ENCODE assay signal across 21 cellular contexts in the genomic region with DNA sequence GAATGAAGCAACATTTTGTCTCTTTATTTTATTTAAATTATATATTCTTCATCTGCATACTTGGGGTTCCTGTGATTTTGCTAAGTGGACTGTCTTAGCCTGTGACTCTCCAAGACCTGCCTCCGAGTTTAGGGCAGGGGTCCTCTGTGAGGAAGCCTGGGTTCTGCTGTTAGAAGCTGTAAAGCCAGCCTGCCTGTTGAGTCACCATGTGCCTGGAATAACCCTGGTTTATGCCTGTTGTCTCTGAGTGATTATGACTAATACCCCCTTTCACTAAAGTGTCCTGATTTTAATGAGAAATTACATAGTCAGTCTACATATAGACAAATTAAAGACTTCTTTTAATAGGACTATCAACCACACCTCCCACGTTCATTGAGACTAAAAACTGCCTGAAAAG.
DNase-seq lines count a peak whose midpoint lies in the region; ATAC-seq and TF ChIP-seq lines count a peak whose summit lies in the region.
"Had no signal": no experiment of that assay in that cellular context is flagged by ENCODE, and none has a peak within 500 bp of the region (broad histone marks: within the 10 kb centered on the region; RNA-seq: fewer than 3 reads in every experiment).

No MANE protein-coding gene starts in this region.

- POLR2A ChIA-PET in SK-N-SH (lab: Yijun Ruan, JAX): no interaction called here
- POLR2A ChIA-PET in RWPE1 (lab: Yijun Ruan, JAX; ENCODE audit: low non-redundant PET): no interaction called here

- TF ChIP-seq CTCF in SK-N-SH (IDR thresholded peaks at IDR 0.05): no peak
- no peak for TF ChIP-seq CTCF in RWPE1 (conservative IDR thresholded peaks at IDR 0.05; ENCODE audit: low read depth)

- no peak for ATAC-seq in SK-N-SH treated with all-trans-retinoic acid at 6 μM for 48 hours

- H2AK5ac ChIP-seq in trophoblast cell (ENCODE audit: low read length): no peak overlapping the region

- no peak overlapping the region for H3K14ac ChIP-seq in trophoblast cell (ENCODE audit: low read length)

- H4K91ac ChIP-seq in trophoblast cell (ENCODE audit: low read depth, low read length): no peak overlapping the region

- H2BK120ac ChIP-seq in trophoblast cell (ENCODE audit: insufficient read depth, low read length, poor library complexity): no peak overlapping the region

- no peak overlapping the region for H2BK12ac ChIP-seq in trophoblast cell (ENCODE audit: low read length)

- no peak for DNase-seq in SK-N-SH
- DNase-seq in astrocyte of the hippocampus (ENCODE audit: low read depth, low spot score): peak; percentile 32
- peak; percentile 6 for DNase-seq in kidney tubule cell (ENCODE audit: low spot score)
- no peak for DNase-seq in caudate nucleus (lab: John Stamatoyannopoulos, UW)
- DNase-seq in RWPE1 (ENCODE audit: low spot score): no peak
- DNase-seq in trophoblast cell: no peak
- DNase-seq in substantia nigra (lab: John Stamatoyannopoulos, UW): no peak
- DNase-seq: activated CD4-positive, alpha-beta memory T cell treated with anti-CD3 and anti-CD28 coated beads for 36 hours; activated naive CD8-positive, alpha-beta T cell treated with anti-CD3 and anti-CD28 coated beads, Interleukin-2, amount 10 ng/mL, durations not matched to agents 7 days and 5 days; Caco-2; DND-41; effector memory CD4-positive, alpha-beta T cell; glutamatergic neuron; NCI-H1694 treated with DMSO at 0.1 percent for 48 hours; NCI-H69; nephron progenitor cell; T-helper 9 cell had no signal

- no peak overlapping the region for H4K12ac ChIP-seq in trophoblast cell (ENCODE audit: low read depth, low read length)

- no peaks in the 10 kb centered on the region for H3K79me1 ChIP-seq in trophoblast cell (ENCODE audit: low read length)

- no peaks in the 10 kb centered on the region for H3K79me2 ChIP-seq in SK-N-SH (ENCODE audit: insufficient read depth)
- H3K79me2 ChIP-seq in trophoblast cell (ENCODE audit: control insufficient read depth, insufficient read depth, low read length, poor library complexity): no peaks in the 10 kb centered on the region

- H3K23ac ChIP-seq in trophoblast cell (ENCODE audit: low read length): no peak overlapping the region

- H3F3A ChIP-seq in SK-N-SH (replicated peaks; ENCODE audit: insufficient read depth): peaks cover 4% of the 10 kb centered on the region

- no peaks in the 10 kb centered on the region for H3K27me3 ChIP-seq in SK-N-SH (ENCODE audit: insufficient read depth)
- no peaks in the 10 kb centered on the region for H3K27me3 ChIP-seq in trophoblast cell (ENCODE audit: insufficient read depth, low read length)

- H3K9ac ChIP-seq in SK-N-SH (no peak overlapping the region), trophoblast cell (ENCODE audit: low read length) (no peak overlapping the region)
- H3K9ac ChIP-seq: KMS-11 had no signal

- 47% methylated on average over 2 of the region's 2 CpGs for WGBS in SK-N-SH (ENCODE audit: low lambda C conversion rate)
- no CpG with 5 or more reads among the region's 2 CpGs for WGBS in trophoblast cell (ENCODE audit: extremely low coverage, insufficient coverage, insufficient read length)

- H2AFZ ChIP-seq in SK-N-SH (ENCODE audit: low read depth) (no peak overlapping the region), trophoblast cell (ENCODE audit: insufficient read depth, low read length, poor library complexity) (no peak overlapping the region)

- TF ChIP-seq EP300 in SK-N-SH (IDR thresholded peaks at IDR 0.05; ENCODE audit: borderline replicate concordance in 1 of 2, low read depth in 1 of 2, low read length in 1 of 2): no peak

- H3K4me1 ChIP-seq in SK-N-SH (ENCODE audit: control insufficient read depth in 1 of 2, insufficient read depth in 2 of 2, low read depth in 1 of 2, low read length in 1 of 2): peaks cover 0 to 3% of the 10 kb centered on the region in 2 experiments; a peak in 1 of 4 replicates
- H3K4me1 ChIP-seq in trophoblast cell (ENCODE audit: control insufficient read depth in 1 of 2, insufficient read depth in 2 of 2, low read length in 2 of 2): peaks cover 0 to 4% of the 10 kb centered on the region in 2 experiments
- H3K4me1 ChIP-seq: Caco-2 had no signal

- H4K8ac ChIP-seq in trophoblast cell (ENCODE audit: low read depth, low read length): no peak overlapping the region

- H4K20me1 ChIP-seq in SK-N-SH (ENCODE audit: insufficient read depth): no peaks in the 10 kb centered on the region

- H3K36me3 ChIP-seq in SK-N-SH (replicated peaks in 1 of 2; ENCODE audit: control insufficient read depth in 1 of 2, insufficient read depth in 2 of 2, low read length in 1 of 2): no peaks in the 10 kb centered on the region
- no peaks in the 10 kb centered on the region for H3K36me3 ChIP-seq in trophoblast cell (ENCODE audit: control insufficient read depth in 1 of 2, insufficient read depth in 2 of 2, low read length in 2 of 2)
- H3K36me3 ChIP-seq: HAP-1 had no signal

- H3K27ac ChIP-seq in SK-N-SH (ENCODE audit: low read depth in 2 of 2, low read length in 1 of 2): no peak overlapping the region
- H3K27ac ChIP-seq in caudate nucleus (ENCODE audit: low read depth, low read length): no peak overlapping the region
- no peak overlapping the region for H3K27ac ChIP-seq in RWPE1
- H3K27ac ChIP-seq in trophoblast cell (ENCODE audit: low read depth, low read length): no peak overlapping the region
- no peak overlapping the region for H3K27ac ChIP-seq in substantia nigra (ENCODE audit: low read depth, low read length, poor library complexity, severe bottlenecking)
- H3K27ac ChIP-seq: 22Rv1, KMS-11 had no signal

- TF ChIP-seq RAD21 in SK-N-SH (IDR thresholded peaks at IDR 0.05; ENCODE audit: low read length): no peak

- H3K9me2 ChIP-seq in SK-N-SH: no peaks in the 10 kb centered on the region

- CTCF ChIA-PET in SK-N-SH (lab: Yijun Ruan, JAX) (no interaction called here), RWPE1 (lab: Yijun Ruan, JAX) (no interaction called here)

- H3K4me3 ChIP-seq in SK-N-SH (ENCODE audit: low read depth in 2 of 2, low read length in 1 of 2) (no peak overlapping the region), trophoblast cell (ENCODE audit: low read depth, low read length) (no peak overlapping the region)
- H3K4me3 ChIP-seq: HAP-1 had no signal

- H3K9me3 ChIP-seq in SK-N-SH (no peaks in the 10 kb centered on the region), trophoblast cell (ENCODE audit: insufficient read depth, low read depth, low read length) (no peaks in the 10 kb centered on the region)
- H3K9me3 ChIP-seq: Caco-2, HAP-1 had no signal

- H3K4me2 ChIP-seq in SK-N-SH (no peak overlapping the region), trophoblast cell (ENCODE audit: low read length) (no peak overlapping the region)
- H3K4me2 ChIP-seq: KMS-11 had no signal

- H3K18ac ChIP-seq in trophoblast cell (ENCODE audit: low read length): no peak overlapping the region

- no peak overlapping the region for H3K4ac ChIP-seq in trophoblast cell (ENCODE audit: low read depth, low read length)

- H2BK5ac ChIP-seq in trophoblast cell (ENCODE audit: low read depth, low read length, poor library complexity): no peak overlapping the region

TF ChIP-seq in SK-N-SH, 30 proteins besides CTCF, POLR2A, EP300 and RAD21 (continues in another document):
- 0 out of 2 replicates have a peak, but pooled peaks have one; percentile 7 for TF ChIP-seq TCF12 (IDR thresholded peaks at IDR 0.05)
- 0 out of 2 replicates have a peak, but pooled peaks have one; percentile 15 for TF ChIP-seq FOSL2 (IDR thresholded peaks at IDR 0.05; ENCODE audit: borderline replicate concordance, low read depth)
- TF ChIP-seq SMC3 (IDR thresholded peaks at IDR 0.05; ENCODE audit: low read depth, low read length): no peak
- TF ChIP-seq RXRA (IDR thresholded peaks at IDR 0.05; ENCODE audit: borderline replicate concordance, low read depth): no peak
- 0 out of 2 replicates have a peak, but pooled peaks have one; percentile 11 for TF ChIP-seq JUND (IDR thresholded peaks at IDR 0.05)
- TF ChIP-seq, protein P1, sequence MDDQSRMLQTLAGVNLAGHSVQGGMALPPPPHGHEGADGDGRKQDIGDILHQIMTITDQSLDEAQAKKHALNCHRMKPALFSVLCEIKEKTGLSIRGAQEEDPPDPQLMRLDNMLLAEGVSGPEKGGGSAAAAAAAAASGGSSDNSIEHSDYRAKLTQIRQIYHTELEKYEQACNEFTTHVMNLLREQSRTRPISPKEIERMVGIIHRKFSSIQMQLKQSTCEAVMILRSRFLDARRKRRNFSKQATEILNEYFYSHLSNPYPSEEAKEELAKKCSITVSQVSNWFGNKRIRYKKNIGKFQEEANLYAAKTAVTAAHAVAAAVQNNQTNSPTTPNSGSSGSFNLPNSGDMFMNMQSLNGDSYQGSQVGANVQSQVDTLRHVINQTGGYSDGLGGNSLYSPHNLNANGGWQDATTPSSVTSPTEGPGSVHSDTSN (IDR thresholded peaks at IDR 0.05): no peak
- no peak for TF ChIP-seq YY1 (IDR thresholded peaks at IDR 0.05; ENCODE audit: low read depth)
- TF ChIP-seq CHD2 (IDR thresholded peaks at IDR 0.05; ENCODE audit: low read length, partially characterized antibody): no peak

TF ChIP-seq in SK-N-SH treated with all-trans-retinoic acid at 6 μM for 48 hours, 23 proteins besides CTCF, POLR2A, EP300 and RAD21 (continues in another document):
- TF ChIP-seq ISL1 (CRISPR knock-in tag; IDR thresholded peaks at IDR 0.05) (no peak), PPARA (CRISPR knock-in tag; IDR thresholded peaks at IDR 0.05; ENCODE audit: borderline replicate concordance) (no peak), ZC3H10 (CRISPR knock-in tag; IDR thresholded peaks at IDR 0.05) (no peak), GLIS3 (CRISPR knock-in tag; IDR thresholded peaks at IDR 0.05) (no peak)
- TF ChIP-seq, protein P2, sequence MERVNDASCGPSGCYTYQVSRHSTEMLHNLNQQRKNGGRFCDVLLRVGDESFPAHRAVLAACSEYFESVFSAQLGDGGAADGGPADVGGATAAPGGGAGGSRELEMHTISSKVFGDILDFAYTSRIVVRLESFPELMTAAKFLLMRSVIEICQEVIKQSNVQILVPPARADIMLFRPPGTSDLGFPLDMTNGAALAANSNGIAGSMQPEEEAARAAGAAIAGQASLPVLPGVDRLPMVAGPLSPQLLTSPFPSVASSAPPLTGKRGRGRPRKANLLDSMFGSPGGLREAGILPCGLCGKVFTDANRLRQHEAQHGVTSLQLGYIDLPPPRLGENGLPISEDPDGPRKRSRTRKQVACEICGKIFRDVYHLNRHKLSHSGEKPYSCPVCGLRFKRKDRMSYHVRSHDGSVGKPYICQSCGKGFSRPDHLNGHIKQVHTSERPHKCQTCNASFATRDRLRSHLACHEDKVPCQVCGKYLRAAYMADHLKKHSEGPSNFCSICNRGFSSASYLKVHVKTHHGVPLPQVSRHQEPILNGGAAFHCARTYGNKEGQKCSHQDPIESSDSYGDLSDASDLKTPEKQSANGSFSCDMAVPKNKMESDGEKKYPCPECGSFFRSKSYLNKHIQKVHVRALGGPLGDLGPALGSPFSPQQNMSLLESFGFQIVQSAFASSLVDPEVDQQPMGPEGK (CRISPR knock-in tag; IDR thresholded peaks at IDR 0.05; ENCODE audit: borderline replicate concordance): no peak

Comparison
In these comparisons a context has a peak if more than half of its experiments do, and no peak if none do; other contexts are left out.
1. DNase-seq: peak in astrocyte of the hippocampus (single experiment) and kidney tubule cell (single experiment); none in SK-N-SH (single experiment), caudate nucleus (0 of 61), RWPE1 (single experiment), trophoblast cell (0 of 2) and substantia nigra (0 of 49).